29 cellular contexts compared by ENCODE assay signal in genomic region chr22:19222242-19223005, GRCh38.
"Had no signal": no experiment of that assay in that cellular context is flagged by ENCODE, and none has a peak within 500 bp of the region (broad histone marks: within the 10 kb centered on the region; RNA-seq: fewer than 3 reads in every experiment).

No MANE protein-coding gene starts in this region.

- ATAC-seq: activated CD4-positive, alpha-beta T cell treated with anti-CD3 and anti-CD28 coated beads for 36 hours; activated naive CD4-positive, alpha-beta T cell treated with anti-CD3 and anti-CD28 coated beads, Interleukin-2, amount 50 U/mL, for 72 hours; activated T-cell treated with anti-CD3 and anti-CD28 coated beads, Interleukin-2, amount 50 U/mL, for 72 hours; foreskin keratinocyte; gastroesophageal sphincter had no signal

- H3K4me1 Mint-ChIP-seq: central memory CD8-positive, alpha-beta T cell had no signal

- H3K9me3 ChIP-seq: ascending aorta, breast epithelium, esophagus muscularis mucosa, gastroesophageal sphincter had no signal

- H3K27me3 ChIP-seq: ascending aorta, breast epithelium, dorsolateral prefrontal cortex, esophagus muscularis mucosa, foreskin keratinocyte, gastroesophageal sphincter had no signal

- H3K4me1 ChIP-seq: ascending aorta, breast epithelium, foreskin keratinocyte, gastroesophageal sphincter had no signal

- H3K36me3 ChIP-seq: breast epithelium had no signal

- H3K4me3 Mint-ChIP-seq: activated CD4-positive, alpha-beta memory T cell treated with anti-CD3 and anti-CD28 coated beads for 36 hours; activated CD4-positive, alpha-beta T cell treated with anti-CD3 and anti-CD28 coated beads for 36 hours; activated CD4-positive, alpha-beta T cell treated with anti-CD3 and anti-CD28 coated beads, Interleukin-2, amount 10 ng/mL, durations not matched to agents 24 days and 14 days; activated naive CD4-positive, alpha-beta T cell treated with anti-CD3 and anti-CD28 coated beads, Interleukin-2, amount 10 ng/mL, durations not matched to agents 7 days and 5 days; activated naive CD8-positive, alpha-beta T cell treated with anti-CD3 and anti-CD28 coated beads, Interleukin-2, amount 10 ng/mL, durations not matched to agents 7 days and 5 days; activated T-cell treated with anti-CD3 and anti-CD28 coated beads, Interleukin-2, amount 50 U/mL, for 24 hours; activated T-cell treated with anti-CD3 and anti-CD28 coated beads, Interleukin-2, amount 50 U/mL, for 72 hours; brain; central memory CD8-positive, alpha-beta T cell; dendritic cell treated with granulocyte-macrophage colony-stimulating factor and Interleukin-4, amounts not matched to agents 40 ng/mL and 50 ng/mL, for 4 days; endodermal cell had no signal

- H3K9me3 Mint-ChIP-seq: activated CD4-positive, alpha-beta memory T cell treated with anti-CD3 and anti-CD28 coated beads for 36 hours; activated CD4-positive, alpha-beta T cell treated with anti-CD3 and anti-CD28 coated beads, Interleukin-2, amount 10 ng/mL, durations not matched to agents 24 days and 14 days; activated naive CD4-positive, alpha-beta T cell treated with anti-CD3 and anti-CD28 coated beads, Interleukin-2, amount 10 ng/mL, durations not matched to agents 7 days and 5 days; activated naive CD4-positive, alpha-beta T cell treated with anti-CD3 and anti-CD28 coated beads, Interleukin-2, amount 50 U/mL, for 72 hours; activated naive CD8-positive, alpha-beta T cell treated with anti-CD3 and anti-CD28 coated beads, Interleukin-2, amount 10 ng/mL, durations not matched to agents 7 days and 5 days; activated T-cell treated with anti-CD3 and anti-CD28 coated beads, Interleukin-2, amount 50 U/mL, for 24 hours; activated T-cell treated with anti-CD3 and anti-CD28 coated beads, Interleukin-2, amount 50 U/mL, for 72 hours; brain; central memory CD8-positive, alpha-beta T cell; dendritic cell treated with granulocyte-macrophage colony-stimulating factor and Interleukin-4, amounts not matched to agents 40 ng/mL and 50 ng/mL, for 4 days; endodermal cell had no signal

- H3K27ac ChIP-seq: ascending aorta, breast epithelium, coronary artery, dorsolateral prefrontal cortex, esophagus muscularis mucosa, foreskin keratinocyte, gastroesophageal sphincter had no signal

- H3K36me3 Mint-ChIP-seq: activated CD4-positive, alpha-beta memory T cell treated with anti-CD3 and anti-CD28 coated beads for 36 hours; activated naive CD4-positive, alpha-beta T cell treated with anti-CD3 and anti-CD28 coated beads, Interleukin-2, amount 10 ng/mL, durations not matched to agents 7 days and 5 days; activated naive CD4-positive, alpha-beta T cell treated with anti-CD3 and anti-CD28 coated beads, Interleukin-2, amount 50 U/mL, for 72 hours; activated naive CD8-positive, alpha-beta T cell treated with anti-CD3 and anti-CD28 coated beads, Interleukin-2, amount 10 ng/mL, durations not matched to agents 7 days and 5 days had no signal

- H3K4me3 ChIP-seq: ascending aorta, breast epithelium, coronary artery, dorsolateral prefrontal cortex, esophagus muscularis mucosa, gastroesophageal sphincter had no signal

- H3K27me3 Mint-ChIP-seq: activated CD4-positive, alpha-beta memory T cell treated with anti-CD3 and anti-CD28 coated beads for 36 hours; activated CD4-positive, alpha-beta T cell treated with anti-CD3 and anti-CD28 coated beads for 36 hours; activated CD4-positive, alpha-beta T cell treated with anti-CD3 and anti-CD28 coated beads, Interleukin-2, amount 10 ng/mL, durations not matched to agents 24 days and 14 days; activated naive CD4-positive, alpha-beta T cell treated with anti-CD3 and anti-CD28 coated beads, Interleukin-2, amount 10 ng/mL, durations not matched to agents 7 days and 5 days; activated naive CD8-positive, alpha-beta T cell treated with anti-CD3 and anti-CD28 coated beads, Interleukin-2, amount 10 ng/mL, durations not matched to agents 7 days and 5 days; activated T-cell treated with anti-CD3 and anti-CD28 coated beads, Interleukin-2, amount 50 U/mL, for 24 hours; brain; central memory CD8-positive, alpha-beta T cell; dendritic cell treated with granulocyte-macrophage colony-stimulating factor and Interleukin-4, amounts not matched to agents 40 ng/mL and 50 ng/mL, for 4 days had no signal

- H3K27ac Mint-ChIP-seq: activated CD4-positive, alpha-beta memory T cell treated with anti-CD3 and anti-CD28 coated beads for 36 hours; activated CD4-positive, alpha-beta T cell treated with anti-CD3 and anti-CD28 coated beads for 36 hours; activated CD4-positive, alpha-beta T cell treated with anti-CD3 and anti-CD28 coated beads, Interleukin-2, amount 10 ng/mL, durations not matched to agents 24 days and 14 days; activated naive CD4-positive, alpha-beta T cell treated with anti-CD3 and anti-CD28 coated beads, Interleukin-2, amount 10 ng/mL, durations not matched to agents 7 days and 5 days; activated naive CD4-positive, alpha-beta T cell treated with anti-CD3 and anti-CD28 coated beads, Interleukin-2, amount 50 U/mL, for 72 hours; activated naive CD8-positive, alpha-beta T cell treated with anti-CD3 and anti-CD28 coated beads, Interleukin-2, amount 10 ng/mL, durations not matched to agents 7 days and 5 days; activated T-cell treated with anti-CD3 and anti-CD28 coated beads, Interleukin-2, amount 50 U/mL, for 24 hours; activated T-cell treated with anti-CD3 and anti-CD28 coated beads, Interleukin-2, amount 50 U/mL, for 72 hours; brain; endodermal cell had no signal

- DNase-seq: activated CD4-positive, alpha-beta memory T cell treated with anti-CD3 and anti-CD28 coated beads for 36 hours; activated CD4-positive, alpha-beta T cell treated with anti-CD3 and anti-CD28 coated beads for 36 hours; activated CD4-positive, alpha-beta T cell treated with anti-CD3 and anti-CD28 coated beads, Interleukin-2, amount 10 ng/mL, durations not matched to agents 24 days and 14 days; activated CD4-positive, CD25-positive, alpha-beta regulatory T cell; activated CD4-positive, CD25-positive, alpha-beta regulatory T cell treated with anti-CD3 and anti-CD28 coated beads, Interleukin-2, amount 50 U/mL, for 72 hours; activated CD8-positive, alpha-beta memory T cell treated with anti-CD3 and anti-CD28 coated beads, Interleukin-2, amount 50 U/mL, for 48 hours; activated gamma-delta T cell; activated naive CD4-positive, alpha-beta T cell; activated naive CD4-positive, alpha-beta T cell treated with anti-CD3 and anti-CD28 coated beads, Interleukin-2, amount 10 ng/mL, durations not matched to agents 7 days and 5 days; activated naive CD8-positive, alpha-beta T cell treated with anti-CD3 and anti-CD28 coated beads, Interleukin-2, amount 10 ng/mL, durations not matched to agents 7 days and 5 days; activated T-cell treated with anti-CD3 and anti-CD28 coated beads for 4 hours; activated T-cell treated with anti-CD3 and anti-CD28 coated beads, Interleukin-2, amount 50 U/mL, for 24 hours; activated T-cell treated with anti-CD3 and anti-CD28 coated beads, Interleukin-2, amount 50 U/mL, for 72 hours; dorsolateral prefrontal cortex; effector memory CD4-positive, alpha-beta T cell; endodermal cell; erythroblast; foreskin keratinocyte; T-helper 1 cell; T-helper 2 cell had no signal
